ENCODE assay signal across 14 cellular contexts in the genomic region with DNA sequence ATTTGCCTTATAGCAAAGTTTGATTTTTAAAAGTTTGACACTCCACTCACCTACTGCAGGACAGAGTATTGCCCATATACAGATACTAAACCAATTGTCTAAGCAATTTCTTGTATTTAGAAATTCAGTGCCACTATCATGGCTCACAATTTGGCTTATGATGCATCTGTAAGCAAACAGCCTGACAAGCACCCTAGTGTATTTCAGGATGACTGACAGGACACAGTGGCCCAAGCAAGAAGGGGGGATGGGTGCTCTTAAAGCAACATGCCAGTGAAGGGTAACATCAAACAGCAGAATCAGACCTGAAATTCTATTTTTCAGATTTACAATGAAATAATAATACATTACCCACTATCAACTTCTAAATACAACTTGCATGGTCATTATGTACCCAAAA. TPM values are rescaled to one million over a fixed set of nuclear protein-coding genes. Genes with fewer than 3 reads are reported as not detected.
DNase-seq lines count a peak whose midpoint lies in the region; ATAC-seq, FAIRE-seq and TF ChIP-seq lines count a peak whose summit lies in the region.
"Had no signal": no experiment of that assay in that cellular context is flagged by ENCODE, and none has a peak within 500 bp of the region (broad histone marks: within the 10 kb centered on the region; RNA-seq: fewer than 3 reads in every experiment).

No MANE protein-coding gene starts in this region.

- no peak for ATAC-seq in GM19351 (IDR thresholded peaks at IDR 0.05; ENCODE audit: unreplicated experiment)

- no peak overlapping the region for H3K4me3 ChIP-seq in bronchial epithelial cell (ENCODE audit: low read depth, low read length)
- peak overlapping the region in 3 of 4 donors; percentile 1 to 40 (median 15) for H3K4me3 ChIP-seq in tibial nerve
- no peak overlapping the region for H3K4me3 ChIP-seq in Peyer's patch
- H3K4me3 ChIP-seq: GM23248 had no signal

- no peak for FAIRE-seq in bronchial epithelial cell (lab: Jason Lieb, UNC)

- H3K27me3 ChIP-seq in bronchial epithelial cell (ENCODE audit: control insufficient read depth, insufficient read depth, low read length), result no peaks in the 10 kb centered on the region
- H3K27me3 ChIP-seq in tibial nerve, result no peaks in the 10 kb centered on the region
- H3K27me3 ChIP-seq in Peyer's patch, result no peaks in the 10 kb centered on the region

- H3K9me3 ChIP-seq in tibial nerve, result no peaks in the 10 kb centered on the region
- H3K9me3 ChIP-seq in Peyer's patch, result no peaks in the 10 kb centered on the region

- H3K27ac ChIP-seq in tibial nerve (peak overlapping the region; percentile 52 to 92 (median 72)), Peyer's patch (no peak overlapping the region)
- H3K27ac ChIP-seq: GM23248 had no signal

- peak in 1 of 2 donors; percentile 81 for TF ChIP-seq EP300 in tibial nerve (IDR thresholded peaks at IDR 0.05)

- H3K36me3 ChIP-seq in bronchial epithelial cell (ENCODE audit: control insufficient read depth, insufficient read depth, low read length) (no peaks in the 10 kb centered on the region), tibial nerve (no peaks in the 10 kb centered on the region), Peyer's patch (no peaks in the 10 kb centered on the region)

- DNase-seq in NCI-H82 (lab: John Stamatoyannopoulos, UW) (peak; percentile 45), NCI-H82 treated with DMSO at 0.1 percent for 48 hours (lab: John Stamatoyannopoulos, UW; ENCODE audit: unreplicated experiment) (no peak), bronchial epithelial cell (ENCODE audit: low read depth) (peak; percentile 22), kidney tubule cell (ENCODE audit: low spot score) (peak; percentile 10), tibial nerve (ENCODE audit: low spot score in 2 of 2) (no peak), Peyer's patch (no peak), GM20000 (ENCODE audit: low spot score) (no peak)
- DNase-seq: DMS79, NCI-H510A treated with DMSO at 0.1 percent for 48 hours, trophoblast cell had no signal

- TF ChIP-seq POLR2A in tibial nerve (IDR thresholded peaks at IDR 0.05), result peak in 1 of 2 donors; percentile 28
- TF ChIP-seq POLR2A in Peyer's patch (IDR thresholded peaks at IDR 0.05), result no peak

- H3K4me1 ChIP-seq in tibial nerve, result peaks cover 0 to 11% (median 0%) of the 10 kb centered on the region in 4 donors
- no peaks in the 10 kb centered on the region for H3K4me1 ChIP-seq in Peyer's patch

- TF ChIP-seq CTCF in bronchial epithelial cell (IDR thresholded peaks at IDR 0.05; ENCODE audit: insufficient read depth, low read length, severe bottlenecking), result no peak
- peak in 1 of 5 experiments; percentile 10 for TF ChIP-seq CTCF in tibial nerve (IDR thresholded peaks at IDR 0.05)
- no peak for TF ChIP-seq CTCF in Peyer's patch (IDR thresholded peaks at IDR 0.05)
- TF ChIP-seq CTCF in GM20000 (IDR thresholded peaks at IDR 0.05; ENCODE audit: extremely low read depth, missing control alignments), result no peak

RNA-seq across cellular contexts. Expression of gene CTNNA3, which starts 30.5 kb away (rescaled TPM):
- total RNA-seq in bronchial epithelial cell (under 0.01 TPM in 1 of 2 replicates, not detected in the other), tibial nerve (10 to 100 TPM; 15.9 to 36.1 (median 23.1) TPM), Peyer's patch (1 to 10 TPM in 1 of 4 donors, under 1 TPM in 2, not detected in 1; 0.47 to 3.3 (median 0.80) TPM)
- total RNA-seq: A172; GM23248; T-helper 1 cell treated with Interleukin-12 subunit alpha and Interleukin-12 subunit beta and Interleukin-4 antibody, amounts not matched to agents 30 ng/mL and 1 ng/mL, for 36 hours had no signal

Comparison
In these comparisons a context has a peak if more than half of its experiments do, and no peak if none do; other contexts are left out.
1. DNase-seq: peak in NCI-H82 (single experiment), bronchial epithelial cell (single experiment) and kidney tubule cell (single experiment); none in NCI-H82 treated with DMSO at 0.1 percent for 48 hours (single experiment), tibial nerve (0 of 2), Peyer's patch (0 of 3) and GM20000 (single experiment).
2. H3K4me3 ChIP-seq: peak in tibial nerve (3 of 4); none in bronchial epithelial cell (single experiment) and Peyer's patch (0 of 4).
3. H3K27ac ChIP-seq: peak in tibial nerve (4 of 4); none in Peyer's patch (0 of 4).